Comparison of ENCODE assay signal across 7 cellular contexts in the genomic region with DNA sequence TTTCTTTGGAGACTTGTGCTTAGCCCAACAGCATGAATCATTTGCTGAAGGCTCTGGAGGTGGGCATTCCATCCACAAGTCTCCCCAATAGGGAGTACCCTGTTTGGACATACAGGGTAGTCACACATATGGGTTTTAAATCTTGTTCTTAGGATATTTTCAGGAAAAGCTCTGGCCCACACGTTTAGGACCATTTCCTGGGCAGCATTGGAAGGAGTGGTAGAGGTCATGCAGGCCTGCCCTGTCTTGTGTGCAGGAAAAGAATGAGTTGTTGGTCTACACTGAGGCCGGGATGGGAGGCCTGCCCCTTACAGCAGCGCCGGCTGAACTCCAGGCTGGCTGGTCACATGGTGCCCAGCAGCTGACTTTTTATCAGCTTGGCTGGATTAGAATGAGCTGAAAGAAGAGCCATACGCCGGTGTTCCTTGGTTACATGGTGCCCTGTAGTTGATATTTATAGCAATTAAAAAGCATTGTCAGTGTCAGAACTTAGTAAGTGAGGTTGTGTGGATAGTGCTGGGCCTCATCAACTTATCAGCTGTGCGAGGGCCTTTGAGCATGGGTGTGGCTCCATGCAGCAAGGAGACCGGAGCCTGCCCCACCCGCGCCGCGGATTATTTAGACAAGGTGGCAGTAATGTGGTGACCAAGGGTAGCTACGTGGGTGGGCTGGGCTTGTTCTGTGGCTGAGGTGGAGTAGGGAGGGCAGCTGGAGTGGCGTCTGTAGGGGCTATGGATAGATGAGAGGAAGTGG. TPM values are rescaled to one million over a fixed set of nuclear protein-coding genes. Genes with fewer than 3 reads are reported as not detected.
DNase-seq lines count a peak whose midpoint lies in the region; ATAC-seq and TF ChIP-seq lines count a peak whose summit lies in the region.

No MANE protein-coding gene starts in this region.

- ATAC-seq in left ventricle myocardium superior = peak; percentile 79
- no peak for ATAC-seq in stimulated activated naive B cell treated with anti-CD40 and anti-IgM and Interleukin-4, amounts not matched to agents 10 μg/mL and 1 μg/mL and 100 μg/mL, for 72 hours (replicated peaks)

- H3K4me1 ChIP-seq in MM.1S (ENCODE audit: low read length) = peaks cover 95% of the 10 kb centered on the region

- no peaks in the 10 kb centered on the region for H3K27me3 Mint-ChIP-seq in activated T-helper 2 cell treated with anti-CD3 and anti-CD28 coated beads, Interferon-gamma antibody, Interleukin-2, Interleukin-4, amounts not matched to agents 10 μg/mL and 5 μg/mL and 100 μg/mL, durations not matched to agents 14 hours and 24 hours and 36 hours (ENCODE audit: low read depth)
- H3K27me3 Mint-ChIP-seq in stimulated activated naive B cell treated with anti-CD40 and anti-IgM and Interleukin-4, amounts not matched to agents 10 μg/mL and 1 μg/mL and 100 μg/mL, for 72 hours = no peaks in the 10 kb centered on the region

- no peaks in the 10 kb centered on the region for H3K9me3 ChIP-seq in MM.1S (replicated peaks; ENCODE audit: insufficient read depth, low read length)

- peak overlapping the region; percentile 96 for H3K27ac ChIP-seq in MM.1S (ENCODE audit: low read length)

- no peak for TF ChIP-seq CTCF in MM.1S (IDR thresholded peaks at IDR 0.05; ENCODE audit: low read length)

- DNase-seq in MM.1S (no peak), left ventricle myocardium superior (peak; percentile 78), DMS153 (lab: John Stamatoyannopoulos, UW) (no peak), COR-L47 (lab: John Stamatoyannopoulos, UW) (no peak), EL (no peak)
- no peak for DNase-seq in activated T-helper 2 cell treated with anti-CD3 and anti-CD28 coated beads, Interferon-gamma antibody, Interleukin-2, Interleukin-4, amounts not matched to agents 10 μg/mL and 5 μg/mL and 100 μg/mL, durations not matched to agents 14 hours and 24 hours and 36 hours (ENCODE audit: low spot score)
- DNase-seq in stimulated activated naive B cell treated with anti-CD40 and anti-IgM and Interleukin-4, amounts not matched to agents 10 μg/mL and 1 μg/mL and 100 μg/mL, for 72 hours = no peak

- H3K36me3 ChIP-seq in MM.1S (replicated peaks; ENCODE audit: insufficient read depth, low read length) = no peaks in the 10 kb centered on the region

- H3K9me3 Mint-ChIP-seq in activated T-helper 2 cell treated with anti-CD3 and anti-CD28 coated beads, Interferon-gamma antibody, Interleukin-2, Interleukin-4, amounts not matched to agents 10 μg/mL and 5 μg/mL and 100 μg/mL, durations not matched to agents 14 hours and 24 hours and 36 hours = no peaks in the 10 kb centered on the region
- H3K9me3 Mint-ChIP-seq in stimulated activated naive B cell treated with anti-CD40 and anti-IgM and Interleukin-4, amounts not matched to agents 10 μg/mL and 1 μg/mL and 100 μg/mL, for 72 hours = peaks cover 0 to 3% of the 10 kb centered on the region in 2 donors

- peak overlapping the region; percentile 89 for H3K27ac Mint-ChIP-seq in activated T-helper 2 cell treated with anti-CD3 and anti-CD28 coated beads, Interferon-gamma antibody, Interleukin-2, Interleukin-4, amounts not matched to agents 10 μg/mL and 5 μg/mL and 100 μg/mL, durations not matched to agents 14 hours and 24 hours and 36 hours
- H3K27ac Mint-ChIP-seq in stimulated activated naive B cell treated with anti-CD40 and anti-IgM and Interleukin-4, amounts not matched to agents 10 μg/mL and 1 μg/mL and 100 μg/mL, for 72 hours = peak overlapping the region; percentile 98

- H3K36me3 Mint-ChIP-seq in activated T-helper 2 cell treated with anti-CD3 and anti-CD28 coated beads, Interferon-gamma antibody, Interleukin-2, Interleukin-4, amounts not matched to agents 10 μg/mL and 5 μg/mL and 100 μg/mL, durations not matched to agents 14 hours and 24 hours and 36 hours (ENCODE audit: low read depth) = peaks cover 55% of the 10 kb centered on the region
- peaks cover 29 to 56% of the 10 kb centered on the region in 2 donors for H3K36me3 Mint-ChIP-seq in stimulated activated naive B cell treated with anti-CD40 and anti-IgM and Interleukin-4, amounts not matched to agents 10 μg/mL and 1 μg/mL and 100 μg/mL, for 72 hours

- peak overlapping the region; percentile 73 for H3K4me2 ChIP-seq in MM.1S (ENCODE audit: low read depth, low read length)

- H4K20me1 ChIP-seq in MM.1S (ENCODE audit: insufficient read depth, low read length) = no peaks in the 10 kb centered on the region

- H3K4me3 Mint-ChIP-seq in activated T-helper 2 cell treated with anti-CD3 and anti-CD28 coated beads, Interferon-gamma antibody, Interleukin-2, Interleukin-4, amounts not matched to agents 10 μg/mL and 5 μg/mL and 100 μg/mL, durations not matched to agents 14 hours and 24 hours and 36 hours (ENCODE audit: low read depth) = no peak overlapping the region
- no peak overlapping the region for H3K4me3 Mint-ChIP-seq in stimulated activated naive B cell treated with anti-CD40 and anti-IgM and Interleukin-4, amounts not matched to agents 10 μg/mL and 1 μg/mL and 100 μg/mL, for 72 hours

- H3K4me1 Mint-ChIP-seq in activated T-helper 2 cell treated with anti-CD3 and anti-CD28 coated beads, Interferon-gamma antibody, Interleukin-2, Interleukin-4, amounts not matched to agents 10 μg/mL and 5 μg/mL and 100 μg/mL, durations not matched to agents 14 hours and 24 hours and 36 hours (ENCODE audit: low read depth) = peaks cover 82% of the 10 kb centered on the region
- peaks cover 69 to 99% of the 10 kb centered on the region in 2 donors for H3K4me1 Mint-ChIP-seq in stimulated activated naive B cell treated with anti-CD40 and anti-IgM and Interleukin-4, amounts not matched to agents 10 μg/mL and 1 μg/mL and 100 μg/mL, for 72 hours

- H3K9me2 ChIP-seq in MM.1S (replicated peaks; ENCODE audit: insufficient read depth, low read length) = no peaks in the 10 kb centered on the region

- peaks cover 48% of the 10 kb centered on the region for H3K79me2 ChIP-seq in MM.1S (ENCODE audit: low read length)

- H3K4me3 ChIP-seq in MM.1S (ENCODE audit: low read length) = no peak overlapping the region

- no peak overlapping the region for H2AFZ ChIP-seq in MM.1S (ENCODE audit: low read length)

- H3K9ac ChIP-seq in MM.1S (ENCODE audit: low read length) = peak overlapping the region; percentile 62; the same call in 1 of the 2 replicates

- intact Hi-C loops in activated T-helper 2 cell treated with anti-CD3 and anti-CD28 coated beads, Interferon-gamma antibody, Interleukin-2, Interleukin-4, amounts not matched to agents 10 μg/mL and 5 μg/mL and 100 μg/mL, durations not matched to agents 14 hours and 24 hours and 36 hours (cut with micrococcal nuclease) = loop anchor here (10.0 kb wide), 1 partner anchor 170 kb away; no protein-coding TSS in a partner anchor
- intact Hi-C loops in left ventricle myocardium superior (cut with micrococcal nuclease) = no loop called here

- H3K27me3 ChIP-seq in MM.1S (replicated peaks; ENCODE audit: insufficient read depth, low read length) = no peaks in the 10 kb centered on the region

- peaks cover 86% of the 10 kb centered on the region for H3F3A ChIP-seq in MM.1S (ENCODE audit: insufficient read depth, low read length)

RNA-seq across cellular contexts. Expression of a gene that starts 28.6 kb away (rescaled TPM):
- 105 and 109 TPM in 2 replicates for total RNA-seq in activated T-helper 2 cell treated with anti-CD3 and anti-CD28 coated beads, Interferon-gamma antibody, Interleukin-2, Interleukin-4, amounts not matched to agents 10 μg/mL and 5 μg/mL and 100 μg/mL, durations not matched to agents 14 hours and 24 hours and 36 hours
- total RNA-seq in left ventricle myocardium superior = 701 TPM

RNA-seq across cellular contexts. Expression of a gene that starts 53.0 kb away (rescaled TPM):
- 70.3 and 75.1 TPM in 2 replicates for total RNA-seq in activated T-helper 2 cell treated with anti-CD3 and anti-CD28 coated beads, Interferon-gamma antibody, Interleukin-2, Interleukin-4, amounts not matched to agents 10 μg/mL and 5 μg/mL and 100 μg/mL, durations not matched to agents 14 hours and 24 hours and 36 hours
- 56.7 TPM for total RNA-seq in left ventricle myocardium superior
